8 cellular contexts compared by ENCODE assay signal in genomic region chr3:151439652-151440125, GRCh38. TPM values are rescaled to one million over a fixed set of nuclear protein-coding genes. Genes with fewer than 3 reads are reported as not detected.
DNase-seq lines count a peak whose midpoint lies in the region; ATAC-seq, FAIRE-seq and TF ChIP-seq lines count a peak whose summit lies in the region.

No MANE protein-coding gene starts in this region.

- DNase-seq in Caco-2: peak in 1 of 2 experiments; percentile 74
- DNase-seq in GM19239 (ENCODE audit: insufficient read length, low spot score): peak; percentile 12
- peak; percentile 63 for DNase-seq in NCI-H69 (lab: John Stamatoyannopoulos, UW)
- no peak for DNase-seq in GM12878 (ENCODE audit: low read depth, low spot score)
- DNase-seq in inferior parietal cortex (ENCODE audit: extremely low spot score): peak; percentile 90
- peak; percentile 72 for DNase-seq in stromal cell of bone marrow (ENCODE audit: low read depth)
- no peak for DNase-seq in activated gamma-delta T cell (lab: John Stamatoyannopoulos, UW)

- in situ Hi-C loops in GM12878 (cut with MboI): loop anchor here (5.0 to 10.0 kb wide), 2 partner anchors 395 to 478 kb away; no protein-coding TSS in a partner anchor

- H3K9ac ChIP-seq in GM12878 (ENCODE audit: control insufficient read depth, insufficient read depth, low read length): no peak overlapping the region

- POLR2A ChIA-PET in Caco-2 (lab: Charles Lee) (interaction anchor here (0.5 kb wide), 1 partner anchor 22 kb away, joined by 12 read pairs; no protein-coding TSS in a partner anchor), GM12878 (lab: Charles Lee) (no interaction called here)

- H3K4me3 Mint-ChIP-seq in Caco-2 (ENCODE audit: unreplicated experiment): no peak overlapping the region

- FAIRE-seq in GM19239 (lab: Jason Lieb, UNC) (peak; percentile 51), GM12878 (lab: Jason Lieb, UNC) (peak; percentile 56)

- 1% methylated on average over 3 of the region's 3 CpGs for whole genome bisulfite sequencing in GM12878 (ENCODE audit: insufficient coverage, insufficient replicate concordance, low lambda C conversion rate, missing lambda C conversion rate)

- H3K4me3 ChIP-seq in Caco-2 (ENCODE audit: low read depth, low read length) (no peak overlapping the region), GM12878 (no peak overlapping the region)

- H3K4me1 Mint-ChIP-seq in Caco-2 (ENCODE audit: low read depth, unreplicated experiment): no peaks in the 10 kb centered on the region

- H3K27ac ChIP-seq in GM12878 (ENCODE audit: control insufficient read depth, insufficient read depth): no peak overlapping the region

- H3K27me3 ChIP-seq in Caco-2 (replicated peaks; ENCODE audit: control insufficient read depth, insufficient read depth, low read length): no peaks in the 10 kb centered on the region
- H3K27me3 ChIP-seq in GM12878 (replicated peaks in 1 of 2; ENCODE audit: control insufficient read depth in 2 of 2, insufficient read depth in 2 of 2, low read length in 1 of 2): no peaks in the 10 kb centered on the region

- CTCF ChIA-PET in Caco-2 (lab: Charles Lee): interaction anchor here (0.6 to 1.2 kb wide), 9 partner anchors 21 to 479 kb away, joined by 3 to 30 read pairs (median 3); partner anchors contain the start of gene IGSF10
- CTCF ChIA-PET in GM12878 (lab: Yijun Ruan, JAX): interaction anchor here (0.6 to 4.3 kb wide), 17 partner anchors 8 to 480 kb away, joined by 3 to 47 read pairs (median 4); no protein-coding TSS in a partner anchor

- H3K79me2 ChIP-seq in GM12878 (ENCODE audit: control insufficient read depth, insufficient read depth, low read length): no peaks in the 10 kb centered on the region

- no peaks in the 10 kb centered on the region for H3K27me3 Mint-ChIP-seq in Caco-2 (ENCODE audit: insufficient read depth, unreplicated experiment)

- TF ChIP-seq EP300 in GM12878 (IDR thresholded peaks at IDR 0.05; ENCODE audit: borderline replicate concordance in 1 of 2, control insufficient read depth in 1 of 2, low read depth in 2 of 2, low read length in 2 of 2): no peak

- H3K27ac Mint-ChIP-seq in Caco-2 (ENCODE audit: unreplicated experiment): no peak overlapping the region

- SMC1A ChIA-PET in GM12878 (lab: Charles Lee; ENCODE audit: uncharacterized antibody, unreplicated experiment): interaction anchor here (0.9 to 4.7 kb wide), 9 partner anchors 8 to 479 kb away, joined by 3 to 38 read pairs (median 4); no protein-coding TSS in a partner anchor

- H4K20me1 ChIP-seq in GM12878 (ENCODE audit: control insufficient read depth, insufficient read depth): no peaks in the 10 kb centered on the region

- TF ChIP-seq RAD21 in GM12878 (IDR thresholded peaks at IDR 0.05; ENCODE audit: insufficient read depth, low read depth, low read length): peak; percentile 68

- TF ChIP-seq CTCF in Caco-2 (IDR thresholded peaks at IDR 0.05; ENCODE audit: insufficient read depth in 1 of 2, low read depth in 1 of 2, low read length in 1 of 2, severe bottlenecking in 1 of 2, unreplicated experiment in 1 of 2) (peak; percentile 57 to 83), GM12878 (IDR thresholded peaks at IDR 0.05 in 2 of 3, conservative IDR thresholded peaks at IDR 0.05 in 1 of 3; ENCODE audit: control insufficient read depth in 2 of 3, extremely low read depth in 1 of 3, insufficient read depth in 1 of 3, low read depth in 3 of 3, low read length in 3 of 3) (peak; percentile 63 to 70 (median 70))

- ATAC-seq in HG03457 (IDR thresholded peaks at IDR 0.05; ENCODE audit: unreplicated experiment) (peak; percentile 55), GM12878 (peak; percentile 92)

- no peaks in the 10 kb centered on the region for H3K36me3 ChIP-seq in Caco-2 (ENCODE audit: control insufficient read depth, insufficient read depth, low read length)
- no peaks in the 10 kb centered on the region for H3K36me3 ChIP-seq in GM12878 (ENCODE audit: control insufficient read depth in 2 of 2, insufficient read depth in 2 of 2, low read length in 1 of 2)

- no peaks in the 10 kb centered on the region for H3K9me3 Mint-ChIP-seq in Caco-2 (ENCODE audit: unreplicated experiment)

- H3K36me3 Mint-ChIP-seq in Caco-2 (ENCODE audit: insufficient read depth, unreplicated experiment): no peaks in the 10 kb centered on the region

- no peaks in the 10 kb centered on the region for H3K4me1 ChIP-seq in Caco-2
- no peaks in the 10 kb centered on the region for H3K4me1 ChIP-seq in GM12878 (ENCODE audit: control insufficient read depth, insufficient read depth, low read length)

- intact Hi-C loops in Caco-2 (cut with micrococcal nuclease; ENCODE audit: unreplicated experiment) (loop anchor here (1.0 kb wide), 5 partner anchors 29 to 479 kb away; no protein-coding TSS in a partner anchor), GM12878 (cut with micrococcal nuclease; ENCODE audit: unreplicated experiment) (loop anchor here (1.0 kb wide), 2 partner anchors 400 to 479 kb away; no protein-coding TSS in a partner anchor)

- RAD21 ChIA-PET in GM12878 (lab: Charles Lee; ENCODE audit: unreplicated experiment): interaction anchor here (0.7 to 3.3 kb wide), 5 partner anchors 61 to 479 kb away, joined by 3 to 16 read pairs (median 5); no protein-coding TSS in a partner anchor

- H2AFZ ChIP-seq in GM12878 (ENCODE audit: control insufficient read depth, low read depth, low read length): no peak overlapping the region

- TF ChIP-seq POLR2A in GM12878 (IDR thresholded peaks at IDR 0.05; ENCODE audit: low read depth, low read length): no peak

- BruUV-seq in Caco-2 (replicated peaks; lab: Mats Ljungman, UMichigan) (no TSS peak), GM12878 (replicated peaks; lab: Mats Ljungman, UMichigan) (no TSS peak)

- H3K4me2 ChIP-seq in GM12878 (ENCODE audit: control insufficient read depth, insufficient read depth): no peak overlapping the region

- no peaks in the 10 kb centered on the region for H3K9me3 ChIP-seq in Caco-2
- H3K9me3 ChIP-seq in GM12878 (replicated peaks; ENCODE audit: control insufficient read depth, insufficient read depth, low read length): no peaks in the 10 kb centered on the region

TF ChIP-seq in GM12878, 131 proteins besides CTCF, POLR2A, EP300 and RAD21:
- peak; percentile 70 for TF ChIP-seq SMC3 (IDR thresholded peaks at IDR 0.05; ENCODE audit: borderline replicate concordance, low read length)
- TF ChIP-seq GATAD2B (conservative IDR thresholded peaks at IDR 0.05; ENCODE audit: low read depth): no peak
TF ChIP-seq in GM12878: peak in this region for 1.

RNA-seq across cellular contexts. Expression of gene IGSF10, which starts 21.2 kb away (rescaled TPM):
- total RNA-seq in Caco-2 (2022) (2.6 TPM in 2 replicates), GM12878 (2014; rRNA removed) (under 0.01 TPM in 1 of 2 replicates, not detected in the other), GM12878 (2014; rRNA removed; fragmentation: Illumina TruSeq; extraction: Trizol) (0.18 TPM in 1 of 2 replicates, not detected in the other), GM12878 (2021) (0.03 and 0.05 TPM in 2 replicates)
- total RNA-seq in GM12878 (2013; cell fraction: nucleolus; rRNA removed): not detected in 2 replicates
- polyA plus RNA-seq in GM12878 (2011; ENCODE audit: low read depth): not detected
- polyA plus RNA-seq in GM12878 (2011; rRNA removed) (0.03 and 0.04 TPM in 2 replicates), GM12878 (2014; fragmentation: Illumina TruSeq; extraction: Trizol) (0.01 and 0.08 TPM in 2 replicates), GM12878 (2014; fragmentation: Nextera tagmentation; extraction: Ambion mirVana) (under 1 TPM; under 0.01 to 0.02 TPM), GM12878 (2014; rRNA removed) (0.04 TPM in 1 of 2 replicates, not detected in the other), GM12878 (2016; fragmentation: Nextera tagmentation; extraction: Ambion mirVana) (not detected)
- 0.01 and 0.02 TPM in 2 replicates for polyA plus RNA-seq in GM12878 (2011; cell fraction: cytosol; rRNA removed)
- 0.09 and 0.28 TPM in 2 replicates for polyA plus RNA-seq in GM12878 (2011; cell fraction: nucleus; rRNA removed)
- 0.04 TPM in 1 of 2 replicates, not detected in the other for polyA plus RNA-seq in GM12878 (2012)
- under 0.01 TPM in 1 of 2 replicates, not detected in the other for polyA minus RNA-seq in GM12878 (2011; rRNA and poly(A)+ RNA removed)
- polyA minus RNA-seq in GM12878 (2011; cell fraction: cytosol; rRNA and poly(A)+ RNA removed): not detected in 2 replicates
- under 0.01 TPM in 1 of 2 replicates, not detected in the other for polyA minus RNA-seq in GM12878 (2011; cell fraction: nucleus; rRNA and poly(A)+ RNA removed)

RNA-seq across cellular contexts. Expression of gene P2RY12, which starts 55.1 kb away (rescaled TPM):
- total RNA-seq in Caco-2 (2022) (not detected in 2 replicates), GM12878 (2014; rRNA removed) (0.73 and 0.93 TPM in 2 replicates), GM12878 (2014; rRNA removed; fragmentation: Illumina TruSeq; extraction: Trizol) (0.85 and 0.92 TPM in 2 replicates), GM12878 (2021) (0.38 and 0.48 TPM in 2 replicates)
- 3.3 and 3.4 TPM in 2 replicates for total RNA-seq in GM12878 (2013; cell fraction: nucleolus; rRNA removed)
- not detected for polyA plus RNA-seq in GM12878 (2011; ENCODE audit: low read depth)
- polyA plus RNA-seq in GM12878 (2011; rRNA removed) (0.14 TPM in 1 of 2 replicates, not detected in the other), GM12878 (2014; fragmentation: Illumina TruSeq; extraction: Trizol) (0.81 and 1.0 TPM in 2 replicates), GM12878 (2014; fragmentation: Nextera tagmentation; extraction: Ambion mirVana) (under 1 TPM; 0.27 to 0.85 TPM), GM12878 (2014; rRNA removed) (0.34 and 0.59 TPM in 2 replicates), GM12878 (2016; fragmentation: Nextera tagmentation; extraction: Ambion mirVana) (under 1 TPM in 1 of 2 experiments, not detected in 1; 0.35 TPM)
- polyA plus RNA-seq in GM12878 (2011; cell fraction: cytosol; rRNA removed): not detected in 2 replicates
- not detected in 2 replicates for polyA plus RNA-seq in GM12878 (2011; cell fraction: nucleus; rRNA removed)
- polyA plus RNA-seq in GM12878 (2012): 0.08 and 0.14 TPM in 2 replicates
- polyA minus RNA-seq in GM12878 (2011; rRNA and poly(A)+ RNA removed): not detected in 2 replicates
- polyA minus RNA-seq in GM12878 (2011; cell fraction: cytosol; rRNA and poly(A)+ RNA removed): not detected in 2 replicates
- not detected in 2 replicates for polyA minus RNA-seq in GM12878 (2011; cell fraction: nucleus; rRNA and poly(A)+ RNA removed)

Comparison
In these comparisons a context has a peak if more than half of its experiments do, and no peak if none do; other contexts are left out.
1. DNase-seq: peak in GM19239 (single experiment), NCI-H69 (single experiment), inferior parietal cortex (single experiment) and stromal cell of bone marrow (single experiment); none in GM12878 (single experiment) and activated gamma-delta T cell (single experiment).